ENCODE assay signal across 15 cellular contexts in the genomic region with DNA sequence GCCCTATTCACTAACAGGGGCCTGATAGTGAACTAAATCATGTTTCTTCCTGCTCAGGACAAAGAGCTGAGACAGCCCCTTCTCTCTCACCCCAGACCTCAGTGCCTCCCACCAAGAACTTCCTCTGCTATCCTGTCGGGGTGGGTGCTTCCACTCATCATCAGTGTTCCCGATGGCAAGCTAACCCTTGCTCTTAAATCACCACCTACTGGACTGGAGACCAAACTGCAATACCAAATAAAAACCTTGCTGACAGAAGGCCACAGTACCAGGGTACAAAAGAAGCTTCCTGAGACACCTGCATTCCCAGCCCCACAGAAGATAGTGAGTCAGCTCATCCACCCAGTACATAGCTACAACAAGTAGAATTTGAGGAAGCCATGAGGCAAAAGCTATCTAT.
DNase-seq lines count a peak whose midpoint lies in the region; ATAC-seq and TF ChIP-seq lines count a peak whose summit lies in the region.
"Had no signal": no experiment of that assay in that cellular context is flagged by ENCODE, and none has a peak within 500 bp of the region (broad histone marks: within the 10 kb centered on the region; RNA-seq: fewer than 3 reads in every experiment).

No MANE protein-coding gene starts in this region.

- H3K4ac ChIP-seq in mesendoderm (ENCODE audit: low read depth, low read length): peak overlapping the region; percentile 21

- H3K27ac ChIP-seq in mesendoderm (ENCODE audit: low read depth, low read length) (no peak overlapping the region), psoas muscle (no peak overlapping the region)
- H3K27ac ChIP-seq: BLaER1, cardiac muscle cell, esophagus muscularis mucosa, heart left ventricle had no signal

- H2BK120ac ChIP-seq in mesendoderm (ENCODE audit: low read depth, low read length): no peak overlapping the region

- H4K8ac ChIP-seq in mesendoderm (ENCODE audit: low read depth, low read length): no peak overlapping the region

- H3K27me3 ChIP-seq in H7 (ENCODE audit: control insufficient read depth, insufficient read depth, low read length) (no peaks in the 10 kb centered on the region), mesendoderm (ENCODE audit: insufficient read depth, low read length, poor library complexity) (no peaks in the 10 kb centered on the region), psoas muscle (ENCODE audit: insufficient read depth in 3 of 3, low read length in 2 of 3) (no peaks in the 10 kb centered on the region)
- H3K27me3 ChIP-seq: BLaER1, cardiac muscle cell, esophagus muscularis mucosa, heart left ventricle had no signal

- no peaks in the 10 kb centered on the region for H3K79me2 ChIP-seq in mesendoderm (ENCODE audit: control insufficient read depth, insufficient read depth, low read length)

- no peak overlapping the region for H3K56ac ChIP-seq in mesendoderm (ENCODE audit: low read length)

- peaks cover under 1% of the 10 kb centered on the region for H3K9me3 ChIP-seq in psoas muscle
- H3K9me3 ChIP-seq: BLaER1, esophagus muscularis mucosa had no signal

- no peaks in the 10 kb centered on the region for H3K79me1 ChIP-seq in mesendoderm (ENCODE audit: low read length)

- no peak overlapping the region for H3K18ac ChIP-seq in mesendoderm (ENCODE audit: low read length)

- H3K23ac ChIP-seq in mesendoderm (ENCODE audit: low read length): no peak overlapping the region

- H3K36me3 ChIP-seq in H7 (replicated peaks; ENCODE audit: control insufficient read depth, insufficient read depth, low read length) (no peaks in the 10 kb centered on the region), mesendoderm (ENCODE audit: control insufficient read depth, insufficient read depth, low read length) (no peaks in the 10 kb centered on the region), psoas muscle (ENCODE audit: insufficient read depth in 1 of 2, low read depth in 1 of 2) (no peaks in the 10 kb centered on the region)
- H3K36me3 ChIP-seq: BLaER1, cardiac muscle cell, esophagus muscularis mucosa, heart left ventricle had no signal

- H3K9ac ChIP-seq in mesendoderm (ENCODE audit: low read length): no peak overlapping the region
- H3K9ac ChIP-seq: BLaER1 had no signal

- H3K4me3 ChIP-seq in H7 (ENCODE audit: insufficient read depth, low read depth, low read length) (no peak overlapping the region), NB4 (ENCODE audit: low read depth, low read length) (no peak overlapping the region), mesendoderm (ENCODE audit: low read length) (no peak overlapping the region), psoas muscle (no peak overlapping the region)
- H3K4me3 ChIP-seq: BLaER1, cardiac muscle cell, esophagus muscularis mucosa, heart left ventricle had no signal

- DNase-seq in H7 (peak; percentile 4), NB4 (ENCODE audit: low read depth) (peak; percentile 3), dermis blood vessel endothelial cell (peak; percentile 7), mesendoderm (peak; percentile 63), psoas muscle (no peak)
- DNase-seq in stimulated activated CD4-positive, alpha-beta T cell treated with anti-CD3 and anti-CD28 coated beads, Interleukin-4, amount 100 ng/mL, for 1 hour: no peak
- DNase-seq: heart left ventricle, natural killer cell, NCI-H1930, NCI-H510A treated with DMSO at 0.1 percent for 48 hours, SIG-M5 had no signal

- ATAC-seq in GM18873 (IDR thresholded peaks at IDR 0.05; ENCODE audit: low FRiP score, unreplicated experiment) (no peak), psoas muscle (no peak)
- ATAC-seq: heart left ventricle, natural killer cell had no signal

- no peak for TF ChIP-seq POLR2A in NB4 (IDR thresholded peaks at IDR 0.05; ENCODE audit: extremely low read depth, insufficient read length)

- no peak overlapping the region for H2AK5ac ChIP-seq in mesendoderm (ENCODE audit: low read length)

- H3K4me1 ChIP-seq in mesendoderm (ENCODE audit: control insufficient read depth, low read depth, low read length) (no peaks in the 10 kb centered on the region), psoas muscle (no peaks in the 10 kb centered on the region)
- H3K4me1 ChIP-seq: BLaER1, esophagus muscularis mucosa, heart left ventricle had no signal

- TF ChIP-seq CTCF in NB4 (IDR thresholded peaks at IDR 0.05; ENCODE audit: low read depth, low read length): no peak
- no peak for TF ChIP-seq CTCF in psoas muscle (IDR thresholded peaks at IDR 0.05)

- H2BK15ac ChIP-seq in mesendoderm (replicated peaks; ENCODE audit: low read depth): no peak overlapping the region

- no peak overlapping the region for H2BK5ac ChIP-seq in mesendoderm (ENCODE audit: low read length)

- intact Hi-C loops in psoas muscle (cut with DNase I): no loop called here

- no CpG with 5 or more reads among the region's 2 CpGs for WGBS in mesendoderm (ENCODE audit: extremely low coverage, insufficient coverage, low lambda C conversion rate)
- WGBS in psoas muscle, 3 donors: 41 to 63% (median 61%) methylated on average over 2 of the region's 2 CpGs

- no peak overlapping the region for H4K5ac ChIP-seq in mesendoderm (ENCODE audit: low read length)

- H3K4me2 ChIP-seq in mesendoderm (ENCODE audit: low read length): no peak overlapping the region
- H3K4me2 ChIP-seq: BLaER1 had no signal

Comparison
In these comparisons a context has a peak if more than half of its experiments do, and no peak if none do; other contexts are left out.
1. DNase-seq: peak in H7 (single experiment), NB4 (single experiment), dermis blood vessel endothelial cell (single experiment) and mesendoderm (single experiment); none in stimulated activated CD4-positive, alpha-beta T cell treated with anti-CD3 and anti-CD28 coated beads, Interleukin-4, amount 100 ng/mL, for 1 hour (single experiment) and psoas muscle (0 of 2).